In the genomic region with DNA sequence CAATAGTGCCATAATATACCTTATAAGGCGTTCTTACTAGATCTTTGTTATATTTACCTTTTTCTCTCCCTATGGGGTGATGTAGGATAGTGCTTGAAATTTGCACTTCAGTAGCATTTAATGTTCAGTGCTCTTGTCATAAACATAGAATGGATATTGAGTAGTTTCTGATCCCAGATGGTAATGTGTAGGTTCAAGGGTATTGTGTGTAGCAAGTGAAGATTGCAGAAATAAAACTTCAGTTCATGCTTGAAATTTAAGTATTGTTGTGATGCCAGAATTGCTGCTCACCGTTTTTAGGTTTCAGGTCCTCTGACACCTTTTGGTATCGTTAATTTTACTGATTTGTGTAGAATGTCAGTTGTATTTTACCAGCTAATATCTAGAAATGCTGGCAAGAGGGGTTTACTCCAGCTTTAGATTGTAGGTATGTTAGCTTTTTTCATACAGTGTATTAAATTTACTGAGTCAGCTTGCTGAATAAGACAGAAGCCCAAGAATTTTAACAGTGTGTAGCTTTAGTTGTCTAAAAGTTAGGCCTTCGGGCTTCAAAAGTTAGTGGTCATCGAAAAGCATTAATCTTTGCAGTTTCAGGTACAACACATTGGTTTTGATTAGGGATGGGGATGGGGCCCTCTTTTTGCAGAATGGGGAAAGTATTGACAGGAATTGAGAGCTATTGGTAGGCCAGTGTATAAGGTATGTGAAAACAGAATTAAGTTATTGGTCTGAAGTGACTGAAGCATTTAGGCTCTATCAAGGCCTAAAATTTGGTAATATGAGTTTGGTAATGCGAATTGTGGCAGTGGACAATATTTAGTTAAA, we compare ENCODE assay signal across 8 cellular contexts. TPM values are rescaled to one million over a fixed set of nuclear protein-coding genes. Genes with fewer than 3 reads are reported as not detected.
A peak's percentile ranks its signal among the peaks of the same experiment; 100 is the strongest.
DNase-seq lines count a peak whose midpoint lies in the region; ATAC-seq and TF ChIP-seq lines count a peak whose summit lies in the region.

No MANE protein-coding gene starts in this region.

- H3K27me3 ChIP-seq in spleen (replicated peaks in 1 of 7), result no peaks in the 10 kb centered on the region

- H3K27ac Mint-ChIP-seq in T-helper 17 cell, result peak overlapping the region; percentile 93
- H3K27ac Mint-ChIP-seq in glutamatergic neuron (ENCODE audit: unreplicated experiment), result peak overlapping the region; percentile 98

- H3K9me3 Mint-ChIP-seq in glutamatergic neuron (ENCODE audit: unreplicated experiment), result peaks cover 23% of the 10 kb centered on the region

- H3K4me3 Mint-ChIP-seq in T-helper 17 cell, result peak overlapping the region; percentile 97
- peak overlapping the region; percentile 100 for H3K4me3 Mint-ChIP-seq in glutamatergic neuron (ENCODE audit: unreplicated experiment)

- intact Hi-C loops in spleen (cut with DNase I; ENCODE audit: low total_unique reads), result loop anchor here (10.0 kb wide), 1 partner anchor 69 kb away; no protein-coding TSS in a partner anchor

- 2 to 5% (median 3%) methylated on average over 6 of the region's 6 CpGs for WGBS in spleen, 5 donors

- H3K27me3 Mint-ChIP-seq in T-helper 17 cell (no peaks in the 10 kb centered on the region), glutamatergic neuron (ENCODE audit: unreplicated experiment) (peaks cover 13% of the 10 kb centered on the region)

- peaks cover 31 to 68% (median 63%) of the 10 kb centered on the region in 6 donors for H3K4me1 ChIP-seq in spleen

- peak overlapping the region; percentile 90 to 100 (median 99) for H3K27ac ChIP-seq in spleen

- H3K36me3 Mint-ChIP-seq in T-helper 17 cell (ENCODE audit: low read depth) (peaks cover 7% of the 10 kb centered on the region), glutamatergic neuron (ENCODE audit: unreplicated experiment) (peaks cover 5% of the 10 kb centered on the region)

- TF ChIP-seq CTCF in HFF-Myc (IDR thresholded peaks at IDR 0.05; ENCODE audit: low read depth, low read length, missing control alignments) (no peak), glutamatergic neuron (IDR thresholded peaks at IDR 0.05; ENCODE audit: partially characterized antibody, unreplicated experiment) (no peak), spleen (IDR thresholded peaks at IDR 0.05 in 8 of 11, conservative IDR thresholded peaks at IDR 0.05 in 3 of 11) (no peak)

- H3K9me3 ChIP-seq in T-helper 17 cell (ENCODE audit: control insufficient read depth, low read length, poor library complexity, severe bottlenecking) (no peaks in the 10 kb centered on the region), spleen (no peaks in the 10 kb centered on the region)

- peak overlapping the region; percentile 83 for H3K4me3 ChIP-seq in HFF-Myc (replicated peaks; ENCODE audit: low read depth, low read length)
- H3K4me3 ChIP-seq in spleen, result peak overlapping the region; percentile 83 to 96 (median 91)

- no peak for ATAC-seq in T-helper 17 cell
- no peak for ATAC-seq in HG03108 (IDR thresholded peaks at IDR 0.05; ENCODE audit: unreplicated experiment)
- no peak for ATAC-seq in GM19397 (IDR thresholded peaks at IDR 0.05; ENCODE audit: unreplicated experiment)
- no peak for ATAC-seq in GM21515 (IDR thresholded peaks at IDR 0.05; ENCODE audit: unreplicated experiment)

- TF ChIP-seq POLR2A in spleen (IDR thresholded peaks at IDR 0.05), result no peak

- peaks cover 53% of the 10 kb centered on the region for H3K4me1 Mint-ChIP-seq in T-helper 17 cell
- peaks cover 21% of the 10 kb centered on the region for H3K4me1 Mint-ChIP-seq in glutamatergic neuron (ENCODE audit: low read depth, unreplicated experiment)

- no peak for DNase-seq in HFF-Myc (ENCODE audit: extremely low read depth, low read depth)
- no peak for DNase-seq in T-helper 17 cell
- no peak for DNase-seq in glutamatergic neuron
- no peak for DNase-seq in spleen
- DNase-seq in D341Med (ENCODE audit: low spot score), result no peak

- peaks cover 0 to 5% (median 0%) of the 10 kb centered on the region in 6 donors for H3K36me3 ChIP-seq in spleen

RNA-seq across cellular contexts. Expression of a gene that starts 2.0 kb away (rescaled TPM):
- total RNA-seq in T-helper 17 cell (10 to 100 TPM; 84.9 to 89.3 TPM), glutamatergic neuron (ENCODE audit: unreplicated experiment) (61.2 TPM), spleen (100 to 1,000 TPM; 144 to 300 (median 212) TPM)
- polyA plus RNA-seq in spleen, result 10 to 100 TPM; 38.1 to 47.0 (median 42.0) TPM

RNA-seq across cellular contexts. Expression of a gene that starts 2.1 kb away (rescaled TPM):
- under 1 TPM; 0.21 to 0.55 TPM for total RNA-seq in T-helper 17 cell
- 0.27 TPM for total RNA-seq in glutamatergic neuron (ENCODE audit: unreplicated experiment)
- total RNA-seq in spleen, result 1 to 10 TPM in 5 of 7 donors, under 1 TPM in 2; 0.54 to 2.2 (median 1.4) TPM
- under 1 TPM; 0.52 to 0.93 (median 0.80) TPM for polyA plus RNA-seq in spleen

RNA-seq across cellular contexts. Expression of a gene that starts 47.4 kb away (rescaled TPM):
- total RNA-seq in T-helper 17 cell (10 to 100 TPM; 25.1 to 32.2 TPM), glutamatergic neuron (ENCODE audit: unreplicated experiment) (79.0 TPM), spleen (10 to 100 TPM; 27.3 to 49.4 (median 33.0) TPM)
- 10 to 100 TPM in 2 of 3 donors, 1 to 10 TPM in 1; 8.7 to 10.1 (median 10.1) TPM for polyA plus RNA-seq in spleen
